Comparison of ENCODE assay signal across 25 cellular contexts in genomic region chr20:40892642-40893041, GRCh38.
DNase-seq lines count a peak whose midpoint lies in the region; ATAC-seq and TF ChIP-seq lines count a peak whose summit lies in the region.
"Had no signal": no experiment of that assay in that cellular context is flagged by ENCODE, and none has a peak within 500 bp of the region (broad histone marks: within the 10 kb centered on the region; RNA-seq: fewer than 3 reads in every experiment).

No MANE protein-coding gene starts in this region.

- H3K4me1 ChIP-seq in HEK293 (ENCODE audit: control insufficient read depth, insufficient read depth, low read length), result no peaks in the 10 kb centered on the region
- H3K4me1 ChIP-seq in RWPE2 (ENCODE audit: insufficient read depth, poor library complexity, severe bottlenecking), result no peaks in the 10 kb centered on the region
- no peaks in the 10 kb centered on the region for H3K4me1 ChIP-seq in stomach
- H3K4me1 ChIP-seq in adrenal gland (replicated peaks in 1 of 2), result peaks cover 7 to 17% of the 10 kb centered on the region in 2 donors
- H3K4me1 ChIP-seq: body of pancreas had no signal

- POLR2A ChIA-PET in HEK293 (lab: Yijun Ruan, JAX), result no interaction called here

- H3K27ac Mint-ChIP-seq in memory B cell, result no peak overlapping the region
- no peak overlapping the region for H3K27ac Mint-ChIP-seq in activated T-cell treated with anti-CD3 and anti-CD28 coated beads, Interleukin-2, amount 50 U/mL, for 24 hours
- H3K27ac Mint-ChIP-seq: activated naive CD8-positive, alpha-beta T cell; activated T-helper 1 cell treated with anti-CD3 and anti-CD28 coated beads, Interleukin-12 subunit alpha, Interleukin-12 subunit beta, Interleukin-2, Interleukin-4 antibody, amounts not matched to agents 30 ng/mL and 10 ng/mL and 1 ng/mL, durations not matched to agents 14 hours and 24 hours and 36 hours; natural killer cell; progenitor cell of endocrine pancreas; T-helper 2 cell treated with Interferon-gamma antibody and Interleukin-4, amounts not matched to agents 5 μg/mL and 100 μg/mL, for 36 hours had no signal

- H3K27me3 Mint-ChIP-seq in memory B cell, result peaks cover 6% of the 10 kb centered on the region
- H3K27me3 Mint-ChIP-seq in activated T-cell treated with anti-CD3 and anti-CD28 coated beads, Interleukin-2, amount 50 U/mL, for 24 hours, result no peaks in the 10 kb centered on the region
- H3K27me3 Mint-ChIP-seq: activated naive CD8-positive, alpha-beta T cell had no signal

- no peak for TF ChIP-seq POLR2A in stomach (IDR thresholded peaks at IDR 0.05)
- no peak for TF ChIP-seq POLR2A in adrenal gland (IDR thresholded peaks at IDR 0.05)

- TF ChIP-seq CTCF in GM06990 (IDR thresholded peaks at IDR 0.05; ENCODE audit: insufficient read depth, low read length, poor library complexity, severe bottlenecking), result peak; percentile 19
- TF ChIP-seq CTCF in HEK293 (tag by site-specific recombination; IDR thresholded peaks at IDR 0.05), result peak; percentile 38; the same call in 1 of the 2 replicates
- peak; percentile 33 for TF ChIP-seq CTCF in RWPE2 (IDR thresholded peaks at IDR 0.05; ENCODE audit: poor library complexity, severe bottlenecking)
- no peak for TF ChIP-seq CTCF in stomach (IDR thresholded peaks at IDR 0.05)
- no peak for TF ChIP-seq CTCF in adrenal gland (IDR thresholded peaks at IDR 0.05)

- no peaks in the 10 kb centered on the region for H3K9me3 Mint-ChIP-seq in memory B cell
- H3K9me3 Mint-ChIP-seq in activated T-cell treated with anti-CD3 and anti-CD28 coated beads, Interleukin-2, amount 50 U/mL, for 24 hours, result no peaks in the 10 kb centered on the region
- H3K9me3 Mint-ChIP-seq: activated T-helper 1 cell treated with anti-CD3 and anti-CD28 coated beads, Interleukin-12 subunit alpha, Interleukin-12 subunit beta, Interleukin-2, Interleukin-4 antibody, amounts not matched to agents 30 ng/mL and 10 ng/mL and 1 ng/mL, durations not matched to agents 14 hours and 24 hours and 36 hours; natural killer cell; T-helper 2 cell treated with Interferon-gamma antibody and Interleukin-4, amounts not matched to agents 5 μg/mL and 100 μg/mL, for 36 hours had no signal

- DNase-seq in GM06990 (ENCODE audit: extremely low read depth, insufficient read length), result no peak
- peak; percentile 32 for DNase-seq in RWPE2 (ENCODE audit: low spot score)
- peak in 1 of 2 donors; percentile 6 for DNase-seq in memory B cell (ENCODE audit: low spot score in 2 of 2)
- no peak for DNase-seq in activated T-cell treated with anti-CD3 and anti-CD28 coated beads, Interleukin-2, amount 50 U/mL, for 24 hours
- no peak for DNase-seq in stomach
- DNase-seq in adrenal gland, result no peak
- DNase-seq: activated CD4-positive, CD25-positive, alpha-beta regulatory T cell treated with anti-CD3 and anti-CD28 coated beads, Interleukin-2, amount 50 U/mL, for 72 hours; activated CD8-positive, alpha-beta memory T cell treated with anti-CD3 and anti-CD28 coated beads for 24 hours; body of pancreas; Calu3; mesendoderm; MV-4-11; natural killer cell; NCI-H2029; NCI-H774; SHP77 treated with DMSO at 0.1 percent for 48 hours; stimulated activated CD8-positive, alpha-beta memory T cell treated with anti-CD3 and anti-CD28 coated beads, Interleukin-4, amount 100 ng/mL, for 48 hours had no signal

- intact Hi-C loops in stomach (cut with DNase I; ENCODE audit: low total_unique reads), result no loop called here
- intact Hi-C loops in adrenal gland (cut with DNase I), result no loop called here

- no peak overlapping the region for H3K4me3 ChIP-seq in GM06990 (replicated peaks; ENCODE audit: low read depth, low read length)
- no peak overlapping the region for H3K4me3 ChIP-seq in HEK293 (ENCODE audit: low read depth, low read length)
- H3K4me3 ChIP-seq in RWPE2 (ENCODE audit: severe bottlenecking), result no peak overlapping the region
- no peak overlapping the region for H3K4me3 ChIP-seq in stomach
- no peak overlapping the region for H3K4me3 ChIP-seq in adrenal gland
- H3K4me3 ChIP-seq: body of pancreas, coronary artery, smooth muscle cell, thoracic aorta had no signal

- ATAC-seq in RWPE2 (ENCODE audit: low read depth) (peak; percentile 63), memory B cell (ENCODE audit: low read depth) (peak; percentile 62)
- ATAC-seq: body of pancreas, natural killer cell had no signal

- no peaks in the 10 kb centered on the region; the same call in 1 of the 2 replicates for H3K27me3 ChIP-seq in GM06990 (replicated peaks; ENCODE audit: control insufficient read depth, insufficient read depth, low read length)
- H3K27me3 ChIP-seq in RWPE2 (ENCODE audit: insufficient read depth, poor library complexity, severe bottlenecking), result peaks cover 2% of the 10 kb centered on the region
- H3K27me3 ChIP-seq in stomach, result peaks cover 0 to under 1% (median 0%) of the 10 kb centered on the region in 3 donors
- no peaks in the 10 kb centered on the region for H3K27me3 ChIP-seq in adrenal gland
- H3K27me3 ChIP-seq: body of pancreas had no signal

- CTCF ChIA-PET in HEK293 (lab: Yijun Ruan, JAX), result no interaction called here

- H3K9me3 ChIP-seq in HEK293 (ENCODE audit: control insufficient read depth, insufficient read depth, low read depth, low read length) (no peaks in the 10 kb centered on the region), RWPE2 (ENCODE audit: severe bottlenecking) (no peaks in the 10 kb centered on the region), stomach (no peaks in the 10 kb centered on the region), adrenal gland (replicated peaks in 1 of 3) (no peaks in the 10 kb centered on the region)
- H3K9me3 ChIP-seq: body of pancreas, thoracic aorta had no signal

- no peaks in the 10 kb centered on the region for H3K4me1 Mint-ChIP-seq in memory B cell
- peaks cover 2% of the 10 kb centered on the region for H3K4me1 Mint-ChIP-seq in activated T-cell treated with anti-CD3 and anti-CD28 coated beads, Interleukin-2, amount 50 U/mL, for 24 hours (ENCODE audit: low read depth)

- no peaks in the 10 kb centered on the region for H3K36me3 ChIP-seq in GM06990 (ENCODE audit: control insufficient read depth, insufficient read depth, low read length)
- no peaks in the 10 kb centered on the region for H3K36me3 ChIP-seq in HEK293 (ENCODE audit: control insufficient read depth in 2 of 2, insufficient read depth in 1 of 2, low read length in 2 of 2)
- no peaks in the 10 kb centered on the region for H3K36me3 ChIP-seq in RWPE2 (ENCODE audit: low read depth)
- H3K36me3 ChIP-seq in stomach, result no peaks in the 10 kb centered on the region
- no peaks in the 10 kb centered on the region for H3K36me3 ChIP-seq in adrenal gland (replicated peaks in 1 of 2)
- H3K36me3 ChIP-seq: thoracic aorta had no signal

- WGBS in stomach, 5 donors, result 52 to 83% (median 68%) methylated on average over 2 of the region's 2 CpGs
- 78 to 100% (median 96%) methylated on average over 2 of the region's 2 CpGs for WGBS in adrenal gland, 4 donors

- no peaks in the 10 kb centered on the region for H3K36me3 Mint-ChIP-seq in memory B cell
- H3K36me3 Mint-ChIP-seq in activated T-cell treated with anti-CD3 and anti-CD28 coated beads, Interleukin-2, amount 50 U/mL, for 24 hours (ENCODE audit: low read depth), result no peaks in the 10 kb centered on the region
- H3K36me3 Mint-ChIP-seq: activated naive CD8-positive, alpha-beta T cell; natural killer cell had no signal

- H3K4me3 Mint-ChIP-seq in memory B cell, result no peak overlapping the region
- no peak overlapping the region for H3K4me3 Mint-ChIP-seq in activated T-cell treated with anti-CD3 and anti-CD28 coated beads, Interleukin-2, amount 50 U/mL, for 24 hours
- H3K4me3 Mint-ChIP-seq: activated naive CD8-positive, alpha-beta T cell; activated T-helper 1 cell treated with anti-CD3 and anti-CD28 coated beads, Interleukin-12 subunit alpha, Interleukin-12 subunit beta, Interleukin-2, Interleukin-4 antibody, amounts not matched to agents 30 ng/mL and 10 ng/mL and 1 ng/mL, durations not matched to agents 14 hours and 24 hours and 36 hours; natural killer cell; T-helper 2 cell treated with Interferon-gamma antibody and Interleukin-4, amounts not matched to agents 5 μg/mL and 100 μg/mL, for 36 hours had no signal

- H3K27ac ChIP-seq in HEK293 (ENCODE audit: extremely low read depth, low read depth, low read length) (no peak overlapping the region), RWPE2 (ENCODE audit: poor library complexity, severe bottlenecking) (no peak overlapping the region), stomach (no peak overlapping the region), adrenal gland (no peak overlapping the region)
- H3K27ac ChIP-seq: body of pancreas, coronary artery, thoracic aorta had no signal

- TF ChIP-seq EP300 in stomach (IDR thresholded peaks at IDR 0.05), result no peak

TF ChIP-seq in HEK293, 187 proteins besides CTCF, POLR2A, EP300 and RAD21:
- TF ChIP-seq ZNF48 (tag by site-specific recombination; IDR thresholded peaks at IDR 0.05) (no peak), ZNF302 (tag by site-specific recombination; IDR thresholded peaks at IDR 0.05; ENCODE audit: low read depth) (no peak), ZNF704 (tag by site-specific recombination; IDR thresholded peaks at IDR 0.05) (no peak), ZBTB17 (tag by site-specific recombination; IDR thresholded peaks at IDR 0.05) (no peak), ZNF18 (tag by site-specific recombination; IDR thresholded peaks at IDR 0.05) (no peak), ZNF571 (tag by site-specific recombination; IDR thresholded peaks at IDR 0.05) (no peak), ZNF266 (tag by site-specific recombination; IDR thresholded peaks at IDR 0.05; ENCODE audit: low read depth) (no peak)

Comparison
In these comparisons a context has a peak if more than half of its experiments do, and no peak if none do; other contexts are left out.
1. CTCF ChIP-seq: peak in GM06990 (single experiment), HEK293 (single experiment) and RWPE2 (single experiment); none in stomach (0 of 7) and adrenal gland (0 of 6).